In genomic region chr7:47380325-47381131, GRCh38 we compare ENCODE assay signal across 10 cellular contexts.
DNase-seq lines count a peak whose midpoint lies in the region; ATAC-seq and TF ChIP-seq lines count a peak whose summit lies in the region.
"Had no signal": no experiment of that assay in that cellular context is flagged by ENCODE, and none has a peak within 500 bp of the region (broad histone marks: within the 10 kb centered on the region; RNA-seq: fewer than 3 reads in every experiment).

No MANE protein-coding gene starts in this region.

- peak overlapping the region; percentile 80 for H3K27ac Mint-ChIP-seq in type B pancreatic cell

- H3K4me3 ChIP-seq in colonic mucosa (peak overlapping the region; percentile 33), left lung (no peak overlapping the region)
- H3K4me3 ChIP-seq: ovary had no signal

- H3K4me1 Mint-ChIP-seq in type B pancreatic cell (ENCODE audit: unreplicated experiment) = peaks cover 56% of the 10 kb centered on the region

- H3K4me1 ChIP-seq in colonic mucosa (no peaks in the 10 kb centered on the region), left lung (peaks cover 14 to 20% of the 10 kb centered on the region in 2 donors)

- no peaks in the 10 kb centered on the region for H3K9me3 Mint-ChIP-seq in type B pancreatic cell

- H3K27ac ChIP-seq in colonic mucosa = peak overlapping the region; percentile 66
- H3K27ac ChIP-seq in left lung = peak overlapping the region; percentile 13 to 56
- H3K27ac ChIP-seq: VCaP had no signal

- H3K36me3 Mint-ChIP-seq in type B pancreatic cell = peaks cover 25% of the 10 kb centered on the region

- intact Hi-C loops in colonic mucosa (cut with DNase I) (no loop called here), left lung (cut with DNase I) (no loop called here)

- H3K9ac ChIP-seq in colonic mucosa (ENCODE audit: low read depth in 2 of 2, low read length in 2 of 2) = peak overlapping the region; percentile 52 to 79

- H3K4me3 Mint-ChIP-seq in type B pancreatic cell = peak overlapping the region; percentile 69

- H3K36me3 ChIP-seq in colonic mucosa (no peaks in the 10 kb centered on the region), left lung (peaks cover 0 to 10% of the 10 kb centered on the region in 2 donors)
- H3K36me3 ChIP-seq: ovary had no signal

- no peaks in the 10 kb centered on the region for H3K27me3 Mint-ChIP-seq in type B pancreatic cell

- TF ChIP-seq CTCF in colonic mucosa (IDR thresholded peaks at IDR 0.05) (no peak), left lung (IDR thresholded peaks at IDR 0.05) (no peak), type B pancreatic cell (conservative IDR thresholded peaks at IDR 0.05) (no peak)

- H3K27me3 ChIP-seq in colonic mucosa (no peaks in the 10 kb centered on the region), left lung (no peaks in the 10 kb centered on the region)
- H3K27me3 ChIP-seq: ovary had no signal

- DNase-seq in NCI-H510A treated with DMSO at 0.1 percent for 48 hours (lab: John Stamatoyannopoulos, UW) = peak; percentile 47
- peak; percentile 78 for DNase-seq in colonic mucosa
- DNase-seq in left lung = no peak
- DNase-seq in type B pancreatic cell (ENCODE audit: extremely low spot score, unreplicated experiment) = no peak
- no peak for DNase-seq in inferior parietal cortex (ENCODE audit: extremely low spot score)
- DNase-seq in DMS153 treated with DMSO at 0.1 percent for 48 hours (lab: John Stamatoyannopoulos, UW; ENCODE audit: unreplicated experiment) = no peak
- DNase-seq: NCI-H1105 treated with DMSO at 0.1 percent for 48 hours had no signal

- ATAC-seq in left lung = peak; percentile 66
- no peak for ATAC-seq in GM18861 (IDR thresholded peaks at IDR 0.05; ENCODE audit: unreplicated experiment)

- H3K9me3 ChIP-seq in colonic mucosa (no peaks in the 10 kb centered on the region), left lung (no peaks in the 10 kb centered on the region)
- H3K9me3 ChIP-seq: ovary had no signal

Comparison
In these comparisons a context has a peak if more than half of its experiments do, and no peak if none do; other contexts are left out.
1. DNase-seq: peak in NCI-H510A treated with DMSO at 0.1 percent for 48 hours (single experiment) and colonic mucosa (single experiment); none in left lung (0 of 2), type B pancreatic cell (single experiment), inferior parietal cortex (single experiment) and DMS153 treated with DMSO at 0.1 percent for 48 hours (single experiment).